ENCODE assay signal across 10 cellular contexts in genomic region chr10:87819274-87819585, GRCh38. TPM values are rescaled to one million over a fixed set of nuclear protein-coding genes. Genes with fewer than 3 reads are reported as not detected.
DNase-seq lines count a peak whose midpoint lies in the region; ATAC-seq, FAIRE-seq and TF ChIP-seq lines count a peak whose summit lies in the region.
"Had no signal": no experiment of that assay in that cellular context is flagged by ENCODE, and none has a peak within 500 bp of the region (broad histone marks: within the 10 kb centered on the region; RNA-seq: fewer than 3 reads in every experiment).

No MANE protein-coding gene starts in this region.

- POLR2A ChIA-PET in A549 (lab: Yijun Ruan, JAX): interaction anchor here (0.6 to 3.3 kb wide), 3 partner anchors 27 to 100 kb away, joined by 4 to 26 read pairs (median 24); partner anchors contain the start of genes KLLN and PTEN
- POLR2A ChIA-PET in T-cell (lab: Charles Lee): interaction anchor here (0.6 to 1.9 kb wide), 10 partner anchors 15 to 764 kb away, joined by 3 to 8 read pairs (median 4); partner anchors contain the start of genes KLLN (in 1 of the 2), PTEN (in 1 of the 2) and RNLS (in 1 of the 2)

- H3K9me3 Mint-ChIP-seq in Calu3 (ENCODE audit: low read depth, unreplicated experiment) (no peaks in the 10 kb centered on the region), T-cell (no peaks in the 10 kb centered on the region), glutamatergic neuron (ENCODE audit: unreplicated experiment) (peaks cover 4% of the 10 kb centered on the region)

- no peak for TF ChIP-seq RAD21 in A549 (conservative IDR thresholded peaks at IDR 0.05 in 1 of 2, IDR thresholded peaks at IDR 0.05 in 1 of 2)

- 85% methylated on average over 6 of the region's 6 CpGs for WGBS in A549 (ENCODE audit: missing lambda C conversion rate)

- H3K36me3 ChIP-seq in left ventricle myocardium inferior: no peaks in the 10 kb centered on the region
- H3K36me3 ChIP-seq: ascending aorta had no signal

- TF ChIP-seq POLR2A in A549 (IDR thresholded peaks at IDR 0.05; ENCODE audit: low read length): no peak

- H3K9me3 ChIP-seq in A549 (no peaks in the 10 kb centered on the region), left ventricle myocardium inferior (replicated peaks) (no peaks in the 10 kb centered on the region)
- H3K9me3 ChIP-seq: ascending aorta, heart left ventricle had no signal

- H3K27ac ChIP-seq in A549: peak overlapping the region; percentile 85 to 95; a peak in 5 of 6 replicates
- H3K27ac ChIP-seq in left ventricle myocardium inferior (replicated peaks): no peak overlapping the region

- peak overlapping the region; percentile 91 for H3K4me2 ChIP-seq in A549

- DNase-seq in A549 (ENCODE audit: low read depth in 1 of 2, low spot score in 1 of 2): no peak
- DNase-seq in Calu3: no peak
- no peak for DNase-seq in T-cell
- DNase-seq in glutamatergic neuron: no peak
- no peak for DNase-seq in NCI-H774 (lab: John Stamatoyannopoulos, UW)
- no peak for DNase-seq in sciatic nerve (ENCODE audit: low spot score)
- DNase-seq in cardiac septum (ENCODE audit: low spot score): no peak
- no peak for DNase-seq in left ventricle myocardium inferior

- H3K4me3 ChIP-seq in A549 (peak overlapping the region; percentile 70; the same call in 2 of the 3 replicates), left ventricle myocardium inferior (no peak overlapping the region)

- H3K36me3 Mint-ChIP-seq in Calu3 (ENCODE audit: insufficient read depth, unreplicated experiment) (peaks cover 18% of the 10 kb centered on the region), T-cell (peaks cover 2% of the 10 kb centered on the region), glutamatergic neuron (ENCODE audit: unreplicated experiment) (no peaks in the 10 kb centered on the region)

- FAIRE-seq in A549 (lab: Jason Lieb, UNC): no peak

- H3K4me1 Mint-ChIP-seq in Calu3 (ENCODE audit: low read depth, unreplicated experiment) (peaks cover 15% of the 10 kb centered on the region), T-cell (peaks cover 37 to 40% (median 38%) of the 10 kb centered on the region in 3 donors), glutamatergic neuron (ENCODE audit: low read depth, unreplicated experiment) (peaks cover 10% of the 10 kb centered on the region)

- ATAC-seq in A549 (no peak), T-cell (replicated peaks in 1 of 4) (no peak), sciatic nerve (no peak)

- TF ChIP-seq EP300 in A549 (IDR thresholded peaks at IDR 0.05): no peak

- H3K4me1 ChIP-seq in A549 (peaks cover 33% of the 10 kb centered on the region), left ventricle myocardium inferior (peaks cover 35% of the 10 kb centered on the region)

- peak overlapping the region; percentile 88 for H3K4me3 Mint-ChIP-seq in Calu3 (ENCODE audit: low read depth, unreplicated experiment)
- H3K4me3 Mint-ChIP-seq in T-cell: peak overlapping the region in 2 of 3 donors; percentile 53 to 99
- peak overlapping the region; percentile 71 for H3K4me3 Mint-ChIP-seq in glutamatergic neuron (ENCODE audit: unreplicated experiment)

- TF ChIP-seq CTCF in A549 (IDR thresholded peaks at IDR 0.05) (no peak), Calu3 (IDR thresholded peaks at IDR 0.05; ENCODE audit: unreplicated experiment) (no peak), glutamatergic neuron (IDR thresholded peaks at IDR 0.05; ENCODE audit: partially characterized antibody, unreplicated experiment) (no peak), left ventricle myocardium inferior (IDR thresholded peaks at IDR 0.05; ENCODE audit: borderline replicate concordance) (no peak)

- BruUV-seq in Calu3 (replicated peaks; lab: Mats Ljungman, UMichigan): no TSS peak

- CTCF ChIA-PET in A549 (lab: Yijun Ruan, JAX) (interaction anchor here (0.6 to 2.9 kb wide), 12 partner anchors 9 to 746 kb away, joined by 3 to 18 read pairs (median 4); no protein-coding TSS in a partner anchor), Calu3 (lab: Charles Lee) (no interaction called here), T-cell (lab: Charles Lee) (interaction anchor here (0.6 to 2.6 kb wide), 13 partner anchors 9 to 1154 kb away, joined by 3 to 10 read pairs (median 5); partner anchors contain the start of genes RNLS (in 1 of the 2) and STAMBPL1 (in 1 of the 2))

- H3K27ac Mint-ChIP-seq in Calu3 (ENCODE audit: unreplicated experiment): no peak overlapping the region
- peak overlapping the region in 1 of 2 donors; percentile 75 for H3K27ac Mint-ChIP-seq in T-cell
- H3K27ac Mint-ChIP-seq in glutamatergic neuron (ENCODE audit: unreplicated experiment): no peak overlapping the region

- intact Hi-C loops in Calu3 (cut with micrococcal nuclease; ENCODE audit: unreplicated experiment) (no loop called here), sciatic nerve (cut with DNase I) (no loop called here), cardiac septum (cut with DNase I) (loop anchor here (5.0 kb wide), 1 partner anchor 43 kb away; the partner anchor contains the start of genes KLLN and PTEN), left ventricle myocardium inferior (cut with micrococcal nuclease) (no loop called here)

- H3K27me3 ChIP-seq in left ventricle myocardium inferior (ENCODE audit: low read depth): no peaks in the 10 kb centered on the region
- H3K27me3 ChIP-seq: ascending aorta, heart left ventricle had no signal

- H3K27me3 Mint-ChIP-seq in Calu3 (ENCODE audit: unreplicated experiment): no peaks in the 10 kb centered on the region
- no peaks in the 10 kb centered on the region for H3K27me3 Mint-ChIP-seq in T-cell
- H3K27me3 Mint-ChIP-seq in glutamatergic neuron (ENCODE audit: unreplicated experiment): peaks cover 3% of the 10 kb centered on the region

TF ChIP-seq in A549, 52 proteins besides CTCF, POLR2A, EP300 and RAD21:
- no peak for TF ChIP-seq POLR2AphosphoS2 (conservative IDR thresholded peaks at IDR 0.05; ENCODE audit: low read length)
- no peak for TF ChIP-seq USF2 (IDR thresholded peaks at IDR 0.05)
- TF ChIP-seq NPAS2 (CRISPR knock-in tag; IDR thresholded peaks at IDR 0.05; ENCODE audit: borderline replicate concordance): no peak

RNA-seq across cellular contexts. Expression of gene ATAD1, which starts 1.2 kb away (rescaled TPM):
- polyA plus RNA-seq in A549 (2011; rRNA removed): 66.7 and 94.8 TPM in 2 replicates
- polyA plus RNA-seq in A549 (2012; cell fraction: cytosol; rRNA removed): 8.4 and 8.8 TPM in 2 replicates
- 4.7 and 8.5 TPM in 2 replicates for polyA plus RNA-seq in A549 (2012; cell fraction: nucleus; rRNA removed)
- polyA plus RNA-seq in A549 (2017; fragmentation: RNase III; extraction: RNeasy Plus Mini Kit Qiagen cat#74134 plus additional on column Dnase treatment): 30.0 to 32.3 TPM (median 32.3 TPM) in 3 replicates
- 22.9 and 25.5 TPM in 2 replicates for polyA minus RNA-seq in A549 (2011; rRNA and poly(A)+ RNA removed)
- 30.4 and 31.0 TPM in 2 replicates for total RNA-seq in Calu3 (2022)
- total RNA-seq in T-cell: 10 to 100 TPM; 35.2 to 43.8 (median 42.1) TPM
- 79.0 TPM for total RNA-seq in glutamatergic neuron (ENCODE audit: unreplicated experiment)
- 59.5 TPM for total RNA-seq in sciatic nerve
- 92.0 TPM for total RNA-seq in cardiac septum
- 93.2 TPM for total RNA-seq in left ventricle myocardium inferior

RNA-seq across cellular contexts. Expression of gene KLLN, which starts 44.1 kb away (rescaled TPM):
- polyA plus RNA-seq in A549 (2011; rRNA removed) (0.44 and 0.58 TPM in 2 replicates), A549 (2017; fragmentation: RNase III; extraction: RNeasy Plus Mini Kit Qiagen cat#74134 plus additional on column Dnase treatment) (0.55 to 0.71 TPM (median 0.57 TPM) in 3 replicates)
- 0.22 and 0.26 TPM in 2 replicates for polyA plus RNA-seq in A549 (2012; cell fraction: cytosol; rRNA removed)
- 0.26 and 0.28 TPM in 2 replicates for polyA plus RNA-seq in A549 (2012; cell fraction: nucleus; rRNA removed)
- 0.78 and 0.83 TPM in 2 replicates for polyA minus RNA-seq in A549 (2011; rRNA and poly(A)+ RNA removed)
- total RNA-seq in Calu3 (2022) (0.52 and 0.81 TPM in 2 replicates), T-cell (1 to 10 TPM in 1 of 5 donors, under 1 TPM in 4; 0.50 to 1.0 (median 0.60) TPM), glutamatergic neuron (ENCODE audit: unreplicated experiment) (0.27 TPM), sciatic nerve (0.98 TPM), cardiac septum (0.24 TPM), left ventricle myocardium inferior (0.19 TPM)
- total RNA-seq: ascending aorta had no signal

RNA-seq across cellular contexts. Expression of gene PTEN, which starts 44.2 kb away (rescaled TPM):
- 51.9 and 58.3 TPM in 2 replicates for polyA plus RNA-seq in A549 (2011; rRNA removed)
- 7.3 and 8.5 TPM in 2 replicates for polyA plus RNA-seq in A549 (2012; cell fraction: cytosol; rRNA removed)
- 3.7 and 5.2 TPM in 2 replicates for polyA plus RNA-seq in A549 (2012; cell fraction: nucleus; rRNA removed)
- 33.6 to 39.5 TPM (median 36.6 TPM) in 3 replicates for polyA plus RNA-seq in A549 (2017; fragmentation: RNase III; extraction: RNeasy Plus Mini Kit Qiagen cat#74134 plus additional on column Dnase treatment)
- polyA minus RNA-seq in A549 (2011; rRNA and poly(A)+ RNA removed): 37.1 and 53.1 TPM in 2 replicates
- total RNA-seq in Calu3 (2022): 44.6 and 46.8 TPM in 2 replicates
- total RNA-seq in T-cell: 10 to 100 TPM; 59.9 to 98.7 (median 66.9) TPM
- 61.2 TPM for total RNA-seq in glutamatergic neuron (ENCODE audit: unreplicated experiment)
- 139 TPM for total RNA-seq in sciatic nerve
- 59.5 TPM for total RNA-seq in cardiac septum
- 49.9 TPM for total RNA-seq in left ventricle myocardium inferior
